Comparison of ENCODE assay signal across 11 cellular contexts in the genomic region with DNA sequence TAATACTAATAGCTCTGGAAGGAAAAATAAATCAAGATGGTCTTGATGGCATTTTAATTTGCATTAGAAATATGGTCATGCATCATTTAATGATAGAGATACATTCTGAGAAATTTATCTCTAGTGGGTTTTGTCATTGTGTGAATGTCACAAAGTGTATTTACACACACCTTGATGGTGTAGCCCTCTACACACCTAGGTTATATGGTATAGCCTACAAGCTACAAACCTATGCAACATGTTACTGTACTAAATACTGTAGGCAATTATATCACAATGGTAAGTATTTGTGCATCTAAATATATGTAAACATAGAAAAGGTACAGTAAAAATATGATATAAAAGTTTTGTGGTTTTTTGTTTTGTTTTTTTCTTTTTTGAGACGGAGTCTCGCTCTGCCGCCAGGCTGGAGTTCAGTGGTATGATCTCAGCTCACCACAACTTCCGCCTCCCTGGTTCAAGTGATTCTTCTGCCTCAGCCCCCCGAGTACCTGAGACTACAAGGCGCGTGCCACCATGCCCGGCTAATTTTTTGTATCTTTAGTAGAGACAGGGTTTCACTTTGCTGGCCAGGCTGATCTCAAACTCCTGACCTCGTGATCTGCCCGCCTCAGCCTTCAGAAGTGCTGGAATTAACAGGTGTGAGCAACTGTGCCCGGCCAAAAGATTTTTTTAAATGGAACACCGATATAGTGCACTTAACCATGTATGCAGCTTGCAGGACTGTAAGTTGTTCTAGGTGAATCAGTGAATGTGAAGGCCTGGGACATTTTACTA.
DNase-seq lines count a peak whose midpoint lies in the region; ATAC-seq and TF ChIP-seq lines count a peak whose summit lies in the region.
"Had no signal": no experiment of that assay in that cellular context is flagged by ENCODE, and none has a peak within 500 bp of the region (broad histone marks: within the 10 kb centered on the region; RNA-seq: fewer than 3 reads in every experiment).

No MANE protein-coding gene starts in this region.

- H3K4me2 ChIP-seq in SK-N-SH = no peak overlapping the region

- no peaks in the 10 kb centered on the region for H3K9me3 ChIP-seq in SK-N-SH

- H3K79me2 ChIP-seq in SK-N-SH (ENCODE audit: insufficient read depth) = no peaks in the 10 kb centered on the region

- no peaks in the 10 kb centered on the region for H4K20me1 ChIP-seq in SK-N-SH (ENCODE audit: insufficient read depth)

- H3K9ac ChIP-seq in SK-N-SH = no peak overlapping the region

- H3K4me1 Mint-ChIP-seq in activated CD4-positive, alpha-beta T cell treated with anti-CD3 and anti-CD28 coated beads for 36 hours = peaks cover 24% of the 10 kb centered on the region
- H3K4me1 Mint-ChIP-seq: nephron had no signal

- H3K36me3 Mint-ChIP-seq in activated CD4-positive, alpha-beta T cell treated with anti-CD3 and anti-CD28 coated beads for 36 hours (ENCODE audit: low read depth) = peaks cover 45% of the 10 kb centered on the region

- DNase-seq in GM06990 (ENCODE audit: extremely low read depth, insufficient read length) = peak; percentile 28
- peak; percentile 68 for DNase-seq in activated CD4-positive, alpha-beta T cell treated with anti-CD3 and anti-CD28 coated beads for 36 hours
- DNase-seq in activated naive CD4-positive, alpha-beta T cell treated with Interleukin-2 at 50 U/mL for 16 hours = peak; percentile 39
- peak; percentile 30 for DNase-seq in stimulated activated CD4-positive, alpha-beta T cell treated with anti-CD3 and anti-CD28 coated beads, Interleukin-4, amount 100 ng/mL, for 24 hours
- no peak for DNase-seq in SK-N-SH
- DNase-seq in iPS-NIHi7 (ENCODE audit: extremely low spot score) = no peak
- DNase-seq in NCI-H524 (lab: John Stamatoyannopoulos, UW) = no peak
- DNase-seq in inferior parietal cortex (ENCODE audit: extremely low spot score) = no peak
- DNase-seq: hypothalamus had no signal

- no peak overlapping the region for H3K27ac ChIP-seq in SK-N-SH (ENCODE audit: low read depth in 2 of 2, low read length in 1 of 2)
- H3K27ac ChIP-seq: coronary artery had no signal

- no peaks in the 10 kb centered on the region for H3K9me3 Mint-ChIP-seq in activated CD4-positive, alpha-beta T cell treated with anti-CD3 and anti-CD28 coated beads for 36 hours (ENCODE audit: low read depth)
- H3K9me3 Mint-ChIP-seq: nephron had no signal

- no peaks in the 10 kb centered on the region for H3K9me2 ChIP-seq in SK-N-SH

- TF ChIP-seq RAD21 in SK-N-SH (IDR thresholded peaks at IDR 0.05; ENCODE audit: low read length) = no peak

- no peaks in the 10 kb centered on the region; a peak in 1 of 4 replicates for H3K4me1 ChIP-seq in SK-N-SH (ENCODE audit: control insufficient read depth in 1 of 2, insufficient read depth in 2 of 2, low read depth in 1 of 2, low read length in 1 of 2)

- peaks cover 2% of the 10 kb centered on the region for H3K36me3 ChIP-seq in GM06990 (ENCODE audit: control insufficient read depth, insufficient read depth, low read length)
- peaks cover 32 to 33% of the 10 kb centered on the region in 2 experiments for H3K36me3 ChIP-seq in SK-N-SH (replicated peaks in 1 of 2; ENCODE audit: control insufficient read depth in 1 of 2, insufficient read depth in 2 of 2, low read length in 1 of 2)

- peak; percentile 61 for ATAC-seq in activated CD4-positive, alpha-beta T cell treated with anti-CD3 and anti-CD28 coated beads for 36 hours

- no peaks in the 10 kb centered on the region for H3K27me3 Mint-ChIP-seq in activated CD4-positive, alpha-beta T cell treated with anti-CD3 and anti-CD28 coated beads for 36 hours

- no peak for TF ChIP-seq CTCF in GM06990 (IDR thresholded peaks at IDR 0.05; ENCODE audit: insufficient read depth, low read length, poor library complexity, severe bottlenecking)
- TF ChIP-seq CTCF in SK-N-SH (IDR thresholded peaks at IDR 0.05) = no peak

- intact Hi-C loops in activated CD4-positive, alpha-beta T cell treated with anti-CD3 and anti-CD28 coated beads for 36 hours (cut with DNase I, micrococcal nuclease) = no loop called here

- H3K27me3 ChIP-seq in GM06990 (replicated peaks; ENCODE audit: control insufficient read depth, insufficient read depth, low read length) (no peaks in the 10 kb centered on the region), SK-N-SH (ENCODE audit: insufficient read depth) (no peaks in the 10 kb centered on the region)

- CTCF ChIA-PET in activated CD4-positive, alpha-beta T cell treated with anti-CD3 and anti-CD28 coated beads for 36 hours (lab: Charles Lee) = interaction anchor here (0.8 to 2.3 kb wide), 4 partner anchors 10 to 139 kb away, joined by 3 to 13 read pairs (median 5); no protein-coding TSS in a partner anchor
- CTCF ChIA-PET in SK-N-SH (lab: Yijun Ruan, JAX) = interaction anchor here (1.0 kb wide), 1 partner anchor 11 kb away, joined by 3 read pairs; no protein-coding TSS in a partner anchor

- POLR2A ChIA-PET in activated CD4-positive, alpha-beta T cell treated with anti-CD3 and anti-CD28 coated beads for 36 hours (lab: Charles Lee) = no interaction called here
- POLR2A ChIA-PET in SK-N-SH (lab: Yijun Ruan, JAX) = no interaction called here

- H2AFZ ChIP-seq in SK-N-SH (ENCODE audit: low read depth) = no peak overlapping the region

- peak overlapping the region; percentile 74 for H3K27ac Mint-ChIP-seq in activated CD4-positive, alpha-beta T cell treated with anti-CD3 and anti-CD28 coated beads for 36 hours
- H3K27ac Mint-ChIP-seq: nephron had no signal

- H3F3A ChIP-seq in SK-N-SH (replicated peaks; ENCODE audit: insufficient read depth) = peaks cover 4% of the 10 kb centered on the region

- peak overlapping the region; percentile 59 for H3K4me3 Mint-ChIP-seq in activated CD4-positive, alpha-beta T cell treated with anti-CD3 and anti-CD28 coated beads for 36 hours
- H3K4me3 Mint-ChIP-seq: nephron had no signal

- no peak for TF ChIP-seq EP300 in SK-N-SH (IDR thresholded peaks at IDR 0.05; ENCODE audit: borderline replicate concordance in 1 of 2, low read depth in 1 of 2, low read length in 1 of 2)

- H3K4me3 ChIP-seq in GM06990 (replicated peaks; ENCODE audit: low read depth, low read length) (no peak overlapping the region), SK-N-SH (ENCODE audit: low read depth in 2 of 2, low read length in 1 of 2) (no peak overlapping the region)
- H3K4me3 ChIP-seq: coronary artery had no signal

- WGBS in SK-N-SH (ENCODE audit: low lambda C conversion rate) = 99% methylated on average over 12 of the region's 12 CpGs

TF ChIP-seq in SK-N-SH, 30 proteins besides CTCF, POLR2A, EP300 and RAD21:
- TF ChIP-seq, protein P1, sequence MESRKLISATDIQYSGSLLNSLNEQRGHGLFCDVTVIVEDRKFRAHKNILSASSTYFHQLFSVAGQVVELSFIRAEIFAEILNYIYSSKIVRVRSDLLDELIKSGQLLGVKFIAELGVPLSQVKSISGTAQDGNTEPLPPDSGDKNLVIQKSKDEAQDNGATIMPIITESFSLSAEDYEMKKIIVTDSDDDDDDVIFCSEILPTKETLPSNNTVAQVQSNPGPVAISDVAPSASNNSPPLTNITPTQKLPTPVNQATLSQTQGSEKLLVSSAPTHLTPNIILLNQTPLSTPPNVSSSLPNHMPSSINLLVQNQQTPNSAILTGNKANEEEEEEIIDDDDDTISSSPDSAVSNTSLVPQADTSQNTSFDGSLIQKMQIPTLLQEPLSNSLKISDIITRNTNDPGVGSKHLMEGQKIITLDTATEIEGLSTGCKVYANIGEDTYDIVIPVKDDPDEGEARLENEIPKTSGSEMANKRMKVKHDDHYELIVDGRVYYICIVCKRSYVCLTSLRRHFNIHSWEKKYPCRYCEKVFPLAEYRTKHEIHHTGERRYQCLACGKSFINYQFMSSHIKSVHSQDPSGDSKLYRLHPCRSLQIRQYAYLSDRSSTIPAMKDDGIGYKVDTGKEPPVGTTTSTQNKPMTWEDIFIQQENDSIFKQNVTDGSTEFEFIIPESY (IDR thresholded peaks at IDR 0.05; ENCODE audit: borderline replicate concordance, low read depth) = no peak
- TF ChIP-seq ELF1 (IDR thresholded peaks at IDR 0.05) (no peak), JUND (IDR thresholded peaks at IDR 0.05) (no peak), TEAD4 (IDR thresholded peaks at IDR 0.05; ENCODE audit: borderline replicate concordance, insufficient read depth) (no peak), SIN3A (IDR thresholded peaks at IDR 0.05; ENCODE audit: borderline replicate concordance, low read depth, low read length) (no peak), RXRA (IDR thresholded peaks at IDR 0.05; ENCODE audit: borderline replicate concordance, low read depth) (no peak), FOXJ3 (CRISPR knock-in tag; IDR thresholded peaks at IDR 0.05) (no peak), MEF2A (IDR thresholded peaks at IDR 0.05; ENCODE audit: borderline replicate concordance, low read depth) (no peak), SMC3 (IDR thresholded peaks at IDR 0.05; ENCODE audit: low read depth, low read length) (no peak), GABPA (IDR thresholded peaks at IDR 0.05; ENCODE audit: low read depth) (no peak), GATA2 (CRISPR knock-in tag; IDR thresholded peaks at IDR 0.05) (no peak), TAF1 (IDR thresholded peaks at IDR 0.05; ENCODE audit: borderline replicate concordance, low read depth, low read length) (no peak)
- TF ChIP-seq, protein P2, sequence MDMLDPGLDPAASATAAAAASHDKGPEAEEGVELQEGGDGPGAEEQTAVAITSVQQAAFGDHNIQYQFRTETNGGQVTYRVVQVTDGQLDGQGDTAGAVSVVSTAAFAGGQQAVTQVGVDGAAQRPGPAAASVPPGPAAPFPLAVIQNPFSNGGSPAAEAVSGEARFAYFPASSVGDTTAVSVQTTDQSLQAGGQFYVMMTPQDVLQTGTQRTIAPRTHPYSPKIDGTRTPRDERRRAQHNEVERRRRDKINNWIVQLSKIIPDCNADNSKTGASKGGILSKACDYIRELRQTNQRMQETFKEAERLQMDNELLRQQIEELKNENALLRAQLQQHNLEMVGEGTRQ (IDR thresholded peaks at IDR 0.05; ENCODE audit: borderline replicate concordance, low read depth, low read length) = no peak
- TF ChIP-seq, protein P3, sequence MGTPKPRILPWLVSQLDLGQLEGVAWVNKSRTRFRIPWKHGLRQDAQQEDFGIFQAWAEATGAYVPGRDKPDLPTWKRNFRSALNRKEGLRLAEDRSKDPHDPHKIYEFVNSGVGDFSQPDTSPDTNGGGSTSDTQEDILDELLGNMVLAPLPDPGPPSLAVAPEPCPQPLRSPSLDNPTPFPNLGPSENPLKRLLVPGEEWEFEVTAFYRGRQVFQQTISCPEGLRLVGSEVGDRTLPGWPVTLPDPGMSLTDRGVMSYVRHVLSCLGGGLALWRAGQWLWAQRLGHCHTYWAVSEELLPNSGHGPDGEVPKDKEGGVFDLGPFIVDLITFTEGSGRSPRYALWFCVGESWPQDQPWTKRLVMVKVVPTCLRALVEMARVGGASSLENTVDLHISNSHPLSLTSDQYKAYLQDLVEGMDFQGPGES (IDR thresholded peaks at IDR 0.05; ENCODE audit: low read depth, low read length) = no peak
- TF ChIP-seq, protein P4, sequence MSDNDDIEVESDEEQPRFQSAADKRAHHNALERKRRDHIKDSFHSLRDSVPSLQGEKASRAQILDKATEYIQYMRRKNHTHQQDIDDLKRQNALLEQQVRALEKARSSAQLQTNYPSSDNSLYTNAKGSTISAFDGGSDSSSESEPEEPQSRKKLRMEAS (IDR thresholded peaks at IDR 0.05; ENCODE audit: low read depth) = no peak

Comparison
In these comparisons a context has a peak if more than half of its experiments do, and no peak if none do; other contexts are left out.
1. DNase-seq: peak in GM06990 (single experiment), activated CD4-positive, alpha-beta T cell treated with anti-CD3 and anti-CD28 coated beads for 36 hours (single experiment), activated naive CD4-positive, alpha-beta T cell treated with Interleukin-2 at 50 U/mL for 16 hours (single experiment) and stimulated activated CD4-positive, alpha-beta T cell treated with anti-CD3 and anti-CD28 coated beads, Interleukin-4, amount 100 ng/mL, for 24 hours (single experiment); none in SK-N-SH (single experiment), iPS-NIHi7 (single experiment), NCI-H524 (0 of 2) and inferior parietal cortex (single experiment).